Comparison of ENCODE assay signal across 12 cellular contexts in the genomic region with DNA sequence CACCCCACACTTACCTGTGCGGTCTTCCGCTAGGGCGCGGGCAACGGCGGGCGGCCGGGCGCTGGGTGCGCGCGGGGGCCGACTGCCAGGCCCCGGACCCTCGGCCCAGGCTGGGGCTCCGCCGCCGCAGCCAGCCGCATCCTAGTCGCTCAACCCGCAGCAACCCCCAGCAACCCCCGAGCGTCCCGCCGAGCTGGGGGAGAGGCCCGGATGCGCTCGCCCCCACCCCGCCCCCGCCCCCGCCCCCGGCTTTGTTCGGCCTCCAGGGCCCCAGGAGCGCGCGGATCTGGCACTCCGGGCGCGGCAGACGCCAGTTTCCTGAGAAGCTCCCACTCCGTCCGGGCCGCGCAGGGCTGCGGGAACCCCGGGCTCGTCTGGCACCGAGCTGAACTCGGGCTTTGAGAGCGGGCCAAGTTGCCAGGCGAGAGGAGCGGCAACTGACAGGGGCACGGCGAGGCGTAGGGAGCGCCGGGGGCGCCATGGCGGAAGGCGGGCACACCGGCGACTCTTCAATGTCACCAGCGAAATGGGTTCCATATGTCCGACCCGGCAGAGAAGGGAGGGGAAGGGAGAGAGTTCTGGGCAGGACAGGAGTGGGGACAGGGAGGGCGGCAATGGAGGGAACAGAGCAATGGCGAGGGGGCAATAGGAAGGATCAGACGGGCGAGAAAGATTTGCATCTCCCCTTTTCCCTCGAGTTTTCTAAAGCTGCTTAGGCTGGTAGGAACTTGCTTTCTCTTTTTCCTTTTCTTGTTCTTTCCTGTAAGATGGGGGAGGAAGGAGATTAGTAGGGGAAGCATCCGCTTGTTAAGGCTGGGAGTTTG. TPM values are rescaled to one million over a fixed set of nuclear protein-coding genes. Genes with fewer than 3 reads are reported as not detected.
A peak's percentile ranks its signal among the peaks of the same experiment; 100 is the strongest.
DNase-seq lines count a peak whose midpoint lies in the region; TF ChIP-seq lines count a peak whose summit lies in the region.
"Had no signal": no experiment of that assay in that cellular context is flagged by ENCODE, and none has a peak within 500 bp of the region (broad histone marks: within the 10 kb centered on the region; RNA-seq: fewer than 3 reads in every experiment).

No MANE protein-coding gene starts in this region.

- DNase-seq in AG04449 (ENCODE audit: low read depth, low spot score): no peak
- DNase-seq in NCI-H1105 (lab: John Stamatoyannopoulos, UW): peak; percentile 35
- peak in 1 of 2 donors; percentile 39 for DNase-seq in fibroblast of lung (ENCODE audit: low read depth in 2 of 2)
- DNase-seq in neural progenitor cell (ENCODE audit: low spot score): no peak
- DNase-seq in T-helper 9 cell: no peak
- DNase-seq in mesenteric fat pad (ENCODE audit: low spot score): no peak
- no peak for DNase-seq in Calu3
- no peak for DNase-seq in SKM-1 (lab: John Stamatoyannopoulos, UW; ENCODE audit: unreplicated experiment)
- DNase-seq: activated CD4-positive, alpha-beta T cell treated with anti-CD3 and anti-CD28 coated beads, Interleukin-2, amount 10 ng/mL, durations not matched to agents 24 days and 14 days; CD8-positive, alpha-beta memory T cell had no signal

- TF ChIP-seq CTCF in AG04449 (IDR thresholded peaks at IDR 0.05; ENCODE audit: insufficient read depth, low read length, missing control alignments) (no peak), fibroblast of lung (conservative IDR thresholded peaks at IDR 0.05 in 1 of 2, IDR thresholded peaks at IDR 0.05 in 1 of 2; ENCODE audit: low read depth in 1 of 2, low read length in 2 of 2) (no peak), neural progenitor cell (IDR thresholded peaks at IDR 0.05) (no peak), Calu3 (IDR thresholded peaks at IDR 0.05; ENCODE audit: unreplicated experiment) (no peak)

- no peaks in the 10 kb centered on the region for H3F3A ChIP-seq in neural progenitor cell (ENCODE audit: low read depth)

- H3K27me3 ChIP-seq in fibroblast of lung (ENCODE audit: control insufficient read depth, insufficient read depth, low read length) (no peaks in the 10 kb centered on the region), neural progenitor cell (peaks cover 100% of the 10 kb centered on the region)

- H2AFZ ChIP-seq in fibroblast of lung (ENCODE audit: low read length): no peak overlapping the region
- H2AFZ ChIP-seq in neural progenitor cell (replicated peaks): no peak overlapping the region

- H3K9me3 Mint-ChIP-seq in neural progenitor cell: peaks cover 3% of the 10 kb centered on the region
- no peaks in the 10 kb centered on the region for H3K9me3 Mint-ChIP-seq in Calu3 (ENCODE audit: low read depth, unreplicated experiment)
- H3K9me3 Mint-ChIP-seq: activated CD4-positive, alpha-beta T cell treated with anti-CD3 and anti-CD28 coated beads, Interleukin-2, amount 10 ng/mL, durations not matched to agents 24 days and 14 days; CD8-positive, alpha-beta memory T cell had no signal

- no TSS peak for BruUV-seq in Calu3 (replicated peaks; lab: Mats Ljungman, UMichigan)

- H3K27me3 Mint-ChIP-seq in neural progenitor cell (ENCODE audit: insufficient read depth, low read depth) (peaks cover 44% of the 10 kb centered on the region), Calu3 (ENCODE audit: unreplicated experiment) (no peaks in the 10 kb centered on the region)

- peak overlapping the region; percentile 75 for H3K9ac ChIP-seq in fibroblast of lung (ENCODE audit: insufficient read depth, low read length)
- no peak overlapping the region for H3K9ac ChIP-seq in neural progenitor cell

- H4K20me1 ChIP-seq in fibroblast of lung (ENCODE audit: control insufficient read depth, extremely low read depth, insufficient read depth, low read length): no peaks in the 10 kb centered on the region
- H4K20me1 ChIP-seq in neural progenitor cell (ENCODE audit: low read depth): peaks cover 94% of the 10 kb centered on the region

- H3K36me3 ChIP-seq in fibroblast of lung (ENCODE audit: control insufficient read depth, insufficient read depth, low read length): peaks cover 16% of the 10 kb centered on the region
- H3K36me3 ChIP-seq in neural progenitor cell: no peaks in the 10 kb centered on the region

- H3K36me3 Mint-ChIP-seq in neural progenitor cell: no peaks in the 10 kb centered on the region
- peaks cover 61% of the 10 kb centered on the region for H3K36me3 Mint-ChIP-seq in Calu3 (ENCODE audit: insufficient read depth, unreplicated experiment)

- no peaks in the 10 kb centered on the region for H3K9me3 ChIP-seq in fibroblast of lung (ENCODE audit: control insufficient read depth, insufficient read depth, low read depth, low read length)
- H3K9me3 ChIP-seq in neural progenitor cell (ENCODE audit: low read depth): no peaks in the 10 kb centered on the region

- H3K4me1 Mint-ChIP-seq in neural progenitor cell (no peaks in the 10 kb centered on the region), Calu3 (ENCODE audit: low read depth, unreplicated experiment) (peaks cover 43% of the 10 kb centered on the region)

- H3K4me3 ChIP-seq in AG04449 (ENCODE audit: low read depth, low read length) (peak overlapping the region; percentile 54), fibroblast of lung (replicated peaks in 1 of 4; ENCODE audit: control extremely low read depth in 1 of 4, insufficient read depth in 1 of 4, low read depth in 3 of 4, low read length in 4 of 4) (peak overlapping the region; percentile 59 to 98 (median 65)), neural progenitor cell (peak overlapping the region; percentile 17)

- peak overlapping the region; percentile 86 for H3K27ac ChIP-seq in fibroblast of lung (ENCODE audit: insufficient read depth, low read length)
- no peak overlapping the region for H3K27ac ChIP-seq in neural progenitor cell

- intact Hi-C loops in Calu3 (cut with micrococcal nuclease; ENCODE audit: unreplicated experiment): no loop called here

- CTCF ChIA-PET in AG04449 (lab: Yijun Ruan, JAX) (interaction anchor here (0.9 to 2.8 kb wide), 3 partner anchors 15 to 228 kb away, joined by 3 to 10 read pairs (median 7); no protein-coding TSS in a partner anchor), Calu3 (lab: Charles Lee) (interaction anchor here (0.5 to 1.1 kb wide), 3 partner anchors 22 to 319 kb away, joined by 3 to 4 read pairs (median 3); no protein-coding TSS in a partner anchor)

- POLR2A ChIA-PET in AG04449 (lab: Yijun Ruan, JAX): interaction anchor here (0.8 kb wide), 1 partner anchor 9 kb away, joined by 5 read pairs; no protein-coding TSS in a partner anchor

- H3K79me2 ChIP-seq in fibroblast of lung (ENCODE audit: control insufficient read depth, insufficient read depth, low read length) (peaks cover 99% of the 10 kb centered on the region), neural progenitor cell (ENCODE audit: low read depth) (no peaks in the 10 kb centered on the region)

- H3K27ac Mint-ChIP-seq in neural progenitor cell: no peak overlapping the region
- no peak overlapping the region for H3K27ac Mint-ChIP-seq in Calu3 (ENCODE audit: unreplicated experiment)
- H3K27ac Mint-ChIP-seq: activated CD4-positive, alpha-beta T cell treated with anti-CD3 and anti-CD28 coated beads, Interleukin-2, amount 10 ng/mL, durations not matched to agents 24 days and 14 days; CD8-positive, alpha-beta memory T cell had no signal

- peaks cover 52% of the 10 kb centered on the region for H3K4me1 ChIP-seq in fibroblast of lung (ENCODE audit: control insufficient read depth, extremely low read depth, insufficient read depth, low read length)
- no peaks in the 10 kb centered on the region for H3K4me1 ChIP-seq in neural progenitor cell

- H3K4me2 ChIP-seq in fibroblast of lung (ENCODE audit: extremely low read depth, insufficient read depth, low read length) (peak overlapping the region; percentile 95), neural progenitor cell (no peak overlapping the region)

- no peak overlapping the region for H3K4me3 Mint-ChIP-seq in neural progenitor cell
- H3K4me3 Mint-ChIP-seq in Calu3 (ENCODE audit: low read depth, unreplicated experiment): no peak overlapping the region
- H3K4me3 Mint-ChIP-seq: activated CD4-positive, alpha-beta T cell treated with anti-CD3 and anti-CD28 coated beads, Interleukin-2, amount 10 ng/mL, durations not matched to agents 24 days and 14 days had no signal

RNA-seq across cellular contexts. Expression of a gene that starts 13.7 kb away (rescaled TPM):
- 6.2 and 8.9 TPM in 2 replicates for total RNA-seq in fibroblast of lung
- 3.4 and 3.8 TPM in 2 replicates for polyA plus RNA-seq in fibroblast of lung
- polyA plus RNA-seq in fibroblast of lung (2012): 4.5 and 5.6 TPM in 2 replicates
- 3.8 and 5.0 TPM in 2 replicates for polyA minus RNA-seq in fibroblast of lung (ENCODE audit: low replicate concordance)
- total RNA-seq in neural progenitor cell (ENCODE audit: low replicate concordance): not detected in 2 replicates
- total RNA-seq in mesenteric fat pad: 5.7 TPM
- 28.0 and 31.1 TPM in 2 replicates for total RNA-seq in Calu3 (2022)

RNA-seq across cellular contexts. Expression of a gene that starts 19.5 kb away (rescaled TPM):
- total RNA-seq in fibroblast of lung (9.2 and 12.2 TPM in 2 replicates), neural progenitor cell (ENCODE audit: low replicate concordance) (not detected in 2 replicates), mesenteric fat pad (19.3 TPM), Calu3 (2022) (24.5 and 32.6 TPM in 2 replicates)
- polyA plus RNA-seq in fibroblast of lung: 12.3 and 15.9 TPM in 2 replicates
- polyA plus RNA-seq in fibroblast of lung (2012): 18.2 and 25.8 TPM in 2 replicates
- 10.2 and 12.9 TPM in 2 replicates for polyA minus RNA-seq in fibroblast of lung (ENCODE audit: low replicate concordance)

RNA-seq across cellular contexts. Expression of a gene that starts 25.6 kb away (rescaled TPM):
- total RNA-seq in fibroblast of lung (15.7 and 28.6 TPM in 2 replicates), neural progenitor cell (ENCODE audit: low replicate concordance) (not detected in 2 replicates), mesenteric fat pad (12.6 TPM), Calu3 (2022) (151 and 154 TPM in 2 replicates)
- 15.7 and 19.5 TPM in 2 replicates for polyA plus RNA-seq in fibroblast of lung
- polyA plus RNA-seq in fibroblast of lung (2012): 20.9 and 25.3 TPM in 2 replicates
- 3.5 and 4.9 TPM in 2 replicates for polyA minus RNA-seq in fibroblast of lung (ENCODE audit: low replicate concordance)

RNA-seq across cellular contexts. Expression of a gene that starts 29.2 kb away (rescaled TPM):
- total RNA-seq in fibroblast of lung (1.0 and 2.1 TPM in 2 replicates), neural progenitor cell (ENCODE audit: low replicate concordance) (not detected in 2 replicates), mesenteric fat pad (2.0 TPM), Calu3 (2022) (47.2 and 48.5 TPM in 2 replicates)
- 9.4 and 17.2 TPM in 2 replicates for polyA plus RNA-seq in fibroblast of lung
- 24.6 and 41.8 TPM in 2 replicates for polyA plus RNA-seq in fibroblast of lung (2012)
- 3.8 and 5.5 TPM in 2 replicates for polyA minus RNA-seq in fibroblast of lung (ENCODE audit: low replicate concordance)
- total RNA-seq: activated CD4-positive, alpha-beta T cell treated with anti-CD3 and anti-CD28 coated beads, Interleukin-2, amount 10 ng/mL, durations not matched to agents 24 days and 14 days; CD8-positive, alpha-beta memory T cell had no signal
- polyA plus RNA-seq: CD8-positive, alpha-beta memory T cell had no signal

RNA-seq across cellular contexts. Expression of a gene that starts 33.6 kb away (rescaled TPM):
- not detected in 2 replicates for total RNA-seq in fibroblast of lung
- polyA plus RNA-seq in fibroblast of lung: not detected in 2 replicates
- polyA plus RNA-seq in fibroblast of lung (2012): not detected in 2 replicates
- not detected in 2 replicates for polyA minus RNA-seq in fibroblast of lung (ENCODE audit: low replicate concordance)
- not detected in 2 replicates for total RNA-seq in neural progenitor cell (ENCODE audit: low replicate concordance)
- total RNA-seq in mesenteric fat pad: not detected
- not detected in 2 replicates for total RNA-seq in Calu3 (2022)
- total RNA-seq: activated CD4-positive, alpha-beta T cell treated with anti-CD3 and anti-CD28 coated beads, Interleukin-2, amount 10 ng/mL, durations not matched to agents 24 days and 14 days; CD8-positive, alpha-beta memory T cell; dermis microvascular lymphatic vessel endothelial cell; mucosa of gallbladder had no signal
- polyA plus RNA-seq: CD8-positive, alpha-beta memory T cell had no signal

Comparison
In these comparisons a context has a peak if more than half of its experiments do, and no peak if none do; other contexts are left out.
1. RNA of a gene that starts 19.5 kb away (total RNA-seq): 24.5 to 32.6 TPM in Calu3, 19.3 TPM in mesenteric fat pad (single experiment) and 9.2 to 12.2 TPM in fibroblast of lung; not detected in neural progenitor cell; every median in the first group is over 10 times any median in the second.
2. RNA of a gene that starts 25.6 kb away (total RNA-seq): 151 to 154 TPM in Calu3, 15.7 to 28.6 TPM in fibroblast of lung and 12.6 TPM in mesenteric fat pad (single experiment); not detected in neural progenitor cell; every median in the first group is over 10 times any median in the second.
3. Peak in every context shown above with its lines, with median percentiles within 50 percentile points of each other: H3K4me3 ChIP-seq.